Comparison of ENCODE assay signal across 8 cellular contexts in the genomic region with DNA sequence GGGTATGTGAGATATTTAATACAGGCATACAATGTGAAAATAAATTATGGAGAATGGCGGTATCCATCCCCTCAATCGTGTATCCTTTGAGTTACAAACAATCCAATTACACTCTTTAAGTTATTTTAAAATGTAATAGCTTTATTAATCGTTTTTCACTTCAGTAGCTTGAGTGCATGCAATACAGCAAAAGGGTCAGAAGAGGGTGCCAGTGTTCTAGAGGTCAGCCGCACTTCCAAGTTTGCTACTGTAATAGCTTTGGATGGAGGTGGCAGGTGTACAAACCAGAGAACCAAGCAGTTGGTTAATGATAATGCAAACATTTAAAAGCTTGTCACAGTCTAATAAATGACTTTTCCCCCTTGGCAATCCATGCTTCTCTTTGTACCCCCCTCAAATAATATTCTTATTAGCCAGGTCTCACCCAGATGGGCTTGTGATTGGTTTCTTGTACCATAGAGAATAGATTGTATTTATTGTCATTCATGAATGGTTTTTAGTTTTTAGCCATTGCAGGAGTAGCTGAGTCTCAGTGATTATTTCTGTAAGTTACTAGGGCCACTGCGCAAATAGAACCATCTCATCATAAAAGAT.
DNase-seq lines count a peak whose midpoint lies in the region; ATAC-seq and TF ChIP-seq lines count a peak whose summit lies in the region.

No MANE protein-coding gene starts in this region.

- no peaks in the 10 kb centered on the region for H3K9me2 ChIP-seq in GM23248 (ENCODE audit: insufficient read depth)

- H3K9me3 ChIP-seq in GM23248 (ENCODE audit: low read depth): no peaks in the 10 kb centered on the region

- no peak overlapping the region for H3K4me3 ChIP-seq in GM23248

- in situ Hi-C loops in GM23248 (cut with MboI): loop anchor here (10.0 kb wide), 1 partner anchor 467 kb away; no protein-coding TSS in a partner anchor

- H3K27me3 ChIP-seq in GM23248 (replicated peaks; ENCODE audit: insufficient read depth): no peaks in the 10 kb centered on the region

- H3K4me2 ChIP-seq in GM23248 (ENCODE audit: unreplicated experiment): no peak overlapping the region

- peaks cover 4% of the 10 kb centered on the region; the same call in 1 of the 2 replicates for H3K36me3 ChIP-seq in GM23248 (ENCODE audit: low read depth)

- intact Hi-C loops in left colon (cut with DNase I, micrococcal nuclease): loop anchor here (2.0 to 10.0 kb wide), 2 partner anchors 467 kb away; no protein-coding TSS in a partner anchor

- H3K9ac ChIP-seq in GM23248: no peak overlapping the region

- WGBS in GM23248 (ENCODE audit: low coverage in 1 of 2, low lambda C conversion rate in 2 of 2, missing lambda C conversion rate in 2 of 2), 2 experiments: 17 to 18% methylated on average over 5 of the region's 5 CpGs

- H3K27ac ChIP-seq in 22Rv1 (no peak overlapping the region), GM23248 (no peak overlapping the region)

- peak; percentile 84 for ATAC-seq in left colon
- ATAC-seq in GM18498 (IDR thresholded peaks at IDR 0.05; ENCODE audit: unreplicated experiment): no peak

- H4K20me1 ChIP-seq in GM23248 (ENCODE audit: insufficient read depth): no peaks in the 10 kb centered on the region

- peak; percentile 99 for TF ChIP-seq CTCF in 22Rv1 (IDR thresholded peaks at IDR 0.05)

- peaks cover 37% of the 10 kb centered on the region for H3F3A ChIP-seq in GM23248 (ENCODE audit: insufficient read depth)

- H2AFZ ChIP-seq in GM23248: no peak overlapping the region

- DNase-seq in GM23248: peak; percentile 75
- peak; percentile 57 for DNase-seq in NCI-H345 treated with DMSO at 0.1 percent for 48 hours (lab: John Stamatoyannopoulos, UW; ENCODE audit: unreplicated experiment)
- DNase-seq in activated CD4-positive, CD25-positive, alpha-beta regulatory T cell treated with anti-CD3 and anti-CD28 coated beads, Interleukin-2, amount 50 U/mL, for 16 hours (ENCODE audit: low read depth, low spot score): peak; percentile 52
- DNase-seq in cerebellum (ENCODE audit: low spot score): peak; percentile 60
- DNase-seq in left colon: peak; percentile 43 to 78
- peak; percentile 76 for DNase-seq in stimulated activated CD4-positive, alpha-beta T cell treated with anti-CD3 and anti-CD28 coated beads, Interleukin-4, amount 100 ng/mL, for 24 hours

- peaks cover 33% of the 10 kb centered on the region for H3K79me2 ChIP-seq in GM23248 (ENCODE audit: insufficient read depth)

- H3K4me1 ChIP-seq in GM23248 (ENCODE audit: insufficient read depth): peaks cover 28% of the 10 kb centered on the region
